Comparison of ENCODE assay signal across 1 cellular context in genomic region chr7:22433710-22434460, GRCh38.
TF ChIP-seq lines count a peak whose summit lies in the region.

No MANE protein-coding gene starts in this region.

TF ChIP-seq in HepG2, 621 proteins besides CTCF, POLR2A, EP300 and RAD21 (continued from another document and continues in another):
- peak; percentile 50; the same call in 1 of the 2 replicates for TF ChIP-seq ZNF503 (CRISPR knock-in tag; IDR thresholded peaks at IDR 0.05)
- TF ChIP-seq ZNF710 (CRISPR knock-in tag; IDR thresholded peaks at IDR 0.05; ENCODE audit: borderline replicate concordance) = peak; percentile 75; the same call in 1 of the 2 replicates
- TF ChIP-seq MYPOP (CRISPR knock-in tag; IDR thresholded peaks at IDR 0.05) = no peak
- peak; percentile 69; the same call in 1 of the 2 replicates for TF ChIP-seq ZBTB4 (CRISPR knock-in tag; IDR thresholded peaks at IDR 0.05; ENCODE audit: borderline replicate concordance)
- peak; percentile 100 for TF ChIP-seq MED1 (CRISPR knock-in tag; IDR thresholded peaks at IDR 0.05)
- TF ChIP-seq AHR (CRISPR knock-in tag; IDR thresholded peaks at IDR 0.05) = peak; percentile 44; the same call in 1 of the 2 replicates
- peak; percentile 96 for TF ChIP-seq RARA (CRISPR knock-in tag; IDR thresholded peaks at IDR 0.05)
- no peak for TF ChIP-seq HNRNPLL (IDR thresholded peaks at IDR 0.05; ENCODE audit: low read depth, low read length, poor library complexity, severe bottlenecking)
- 0 out of 2 replicates have a peak, but pooled peaks have one; percentile 65 for TF ChIP-seq ZNF746 (CRISPR knock-in tag; IDR thresholded peaks at IDR 0.05)
- peak; percentile 56 for TF ChIP-seq MAX (IDR thresholded peaks at IDR 0.05)
- TF ChIP-seq HNF1B (CRISPR knock-in tag; IDR thresholded peaks at IDR 0.05) = peak; percentile 95
- peak; percentile 87; the same call in 1 of the 2 replicates for TF ChIP-seq MIER3 (CRISPR knock-in tag; IDR thresholded peaks at IDR 0.05; ENCODE audit: borderline replicate concordance)
- peak; percentile 49; the same call in 1 of the 2 replicates for TF ChIP-seq MED13 (CRISPR knock-in tag; IDR thresholded peaks at IDR 0.05)
- peak; percentile 58; the same call in 1 of the 2 replicates for TF ChIP-seq ARID4A (CRISPR knock-in tag; IDR thresholded peaks at IDR 0.05; ENCODE audit: borderline replicate concordance)
- peak; percentile 87; the same call in 1 of the 2 replicates for TF ChIP-seq TARDBP (CRISPR knock-in tag; IDR thresholded peaks at IDR 0.05)
- peak; percentile 90 for TF ChIP-seq ZBTB21 (CRISPR knock-in tag; IDR thresholded peaks at IDR 0.05)
- TF ChIP-seq THRA (CRISPR knock-in tag; IDR thresholded peaks at IDR 0.05; ENCODE audit: borderline replicate concordance) = peak; percentile 62; the same call in 1 of the 2 replicates
- TF ChIP-seq PITX1 (CRISPR knock-in tag; IDR thresholded peaks at IDR 0.05) = peak; percentile 75; the same call in 1 of the 2 replicates
- peak; percentile 88 for TF ChIP-seq GATAD2A (CRISPR knock-in tag; IDR thresholded peaks at IDR 0.05)
- no peak for TF ChIP-seq KLF13 (CRISPR knock-in tag; IDR thresholded peaks at IDR 0.05)
- no peak for TF ChIP-seq NFE2L1 (CRISPR knock-in tag; IDR thresholded peaks at IDR 0.05; ENCODE audit: borderline replicate concordance)
- TF ChIP-seq ZNF460 (CRISPR knock-in tag; IDR thresholded peaks at IDR 0.05; ENCODE audit: borderline replicate concordance) = no peak
- TF ChIP-seq ZNF292 (CRISPR knock-in tag; IDR thresholded peaks at IDR 0.05; ENCODE audit: borderline replicate concordance, low read depth) = peak; percentile 90
- 0 out of 2 replicates have a peak, but pooled peaks have one; percentile 71 for TF ChIP-seq RERE (CRISPR knock-in tag; IDR thresholded peaks at IDR 0.05; ENCODE audit: low read depth)
- peak; percentile 61; the same call in 1 of the 2 replicates for TF ChIP-seq SPEN (CRISPR knock-in tag; IDR thresholded peaks at IDR 0.05; ENCODE audit: low read depth)
- TF ChIP-seq RXRA (CRISPR knock-in tag; IDR thresholded peaks at IDR 0.05) = peak; percentile 89
- 0 out of 2 replicates have a peak, but pooled peaks have one; percentile 51 for TF ChIP-seq ZMAT3 (CRISPR knock-in tag; conservative IDR thresholded peaks at IDR 0.05)
- TF ChIP-seq CREM (IDR thresholded peaks at IDR 0.05) = peak; percentile 80
- no peak for TF ChIP-seq CREM (CRISPR knock-in tag; IDR thresholded peaks at IDR 0.05)
- peak; percentile 89 for TF ChIP-seq TEAD3 (CRISPR knock-in tag; optimal IDR thresholded peaks at IDR 0.05; ENCODE audit: borderline replicate concordance)
- TF ChIP-seq ZNF570 (CRISPR knock-in tag; IDR thresholded peaks at IDR 0.05; ENCODE audit: borderline replicate concordance) = no peak
- TF ChIP-seq TEF (CRISPR knock-in tag; IDR thresholded peaks at IDR 0.05) = no peak
- peak; percentile 28; the same call in 1 of the 2 replicates for TF ChIP-seq YEATS2 (CRISPR knock-in tag; IDR thresholded peaks at IDR 0.05; ENCODE audit: borderline replicate concordance)
- TF ChIP-seq SIX1 (CRISPR knock-in tag; IDR thresholded peaks at IDR 0.05; ENCODE audit: borderline replicate concordance) = peak; percentile 59; the same call in 1 of the 2 replicates
